Comparison of ENCODE assay signal across 1 cellular context in genomic region chr7:2182461-2182860, GRCh38.
A peak's percentile ranks its signal among the peaks of the same experiment; 100 is the strongest.
TF ChIP-seq lines count a peak whose summit lies in the region.

No MANE protein-coding gene starts in this region.

TF ChIP-seq in GM12878, 131 proteins besides CTCF, POLR2A, EP300 and RAD21 (continues in another document):
- TF ChIP-seq RFX5 (IDR thresholded peaks at IDR 0.05; ENCODE audit: low read depth, low read length) (no peak), ATF3 (IDR thresholded peaks at IDR 0.05; ENCODE audit: borderline replicate concordance, extremely low read depth, low read depth, low read length) (no peak), ASH2L (IDR thresholded peaks at IDR 0.05; ENCODE audit: borderline replicate concordance, low read depth) (no peak), ZNF622 (IDR thresholded peaks at IDR 0.05) (no peak), IKZF2 (IDR thresholded peaks at IDR 0.05) (peak; percentile 25 to 35; a peak in 1 of 4 replicates), NR2C1 (IDR thresholded peaks at IDR 0.05) (no peak), REST (IDR thresholded peaks at IDR 0.05; ENCODE audit: low read depth, low read length) (no peak), EED (IDR thresholded peaks at IDR 0.05; ENCODE audit: low read depth) (no peak), ATF2 (IDR thresholded peaks at IDR 0.05; ENCODE audit: low read length) (peak; percentile 32; the same call in 1 of the 2 replicates), IKZF1 (conservative IDR thresholded peaks at IDR 0.05) (0 out of 2 replicates have a peak, but pooled peaks have one; percentile 14), POU2F2 (IDR thresholded peaks at IDR 0.05; ENCODE audit: borderline replicate concordance, low read depth, low read length) (peak; percentile 25; the same call in 1 of the 3 replicates), NFYA (IDR thresholded peaks at IDR 0.05; ENCODE audit: borderline replicate concordance, low read depth, low read length) (no peak), BCL3 (IDR thresholded peaks at IDR 0.05; ENCODE audit: borderline replicate concordance, insufficient read depth, low read depth, low read length, poor library complexity, severe bottlenecking) (no peak), CHD1 (IDR thresholded peaks at IDR 0.05; ENCODE audit: low read depth, low read length) (no peak), BRCA1 (IDR thresholded peaks at IDR 0.05; ENCODE audit: low read depth, low read length) (no peak), USF1 (IDR thresholded peaks at IDR 0.05; ENCODE audit: borderline replicate concordance, extremely low read length, insufficient read depth, low read depth, low read length) (no peak), SIN3A (IDR thresholded peaks at IDR 0.05; ENCODE audit: low read depth, low read length) (no peak), ZZZ3 (IDR thresholded peaks at IDR 0.05; ENCODE audit: control insufficient read depth, insufficient read length, low read depth) (no peak), RUNX3 (IDR thresholded peaks at IDR 0.05; ENCODE audit: low read length) (peak; percentile 54; the same call in 1 of the 2 replicates), SUZ12 (IDR thresholded peaks at IDR 0.05; ENCODE audit: unreplicated experiment) (no peak), ZNF274 (IDR thresholded peaks at IDR 0.05; ENCODE audit: insufficient read depth, insufficient read length) (no peak), ZNF384 (IDR thresholded peaks at IDR 0.05; ENCODE audit: borderline replicate concordance, low read depth, low read length) (peak; percentile 7; the same call in 1 of the 2 replicates), IRF4 (IDR thresholded peaks at IDR 0.05; ENCODE audit: low read depth, low read length) (0 out of 2 replicates have a peak, but pooled peaks have one; percentile 24), MEF2A (IDR thresholded peaks at IDR 0.05; ENCODE audit: insufficient read depth, low read depth, low read length) (no peak), ZNF687 (IDR thresholded peaks at IDR 0.05) (peak; percentile 93), ZNF592 (IDR thresholded peaks at IDR 0.05) (peak; percentile 76; the same call in 1 of the 2 replicates), SREBF2 (IDR thresholded peaks at IDR 0.05; ENCODE audit: low read length) (no peak), HDAC6 (IDR thresholded peaks at IDR 0.05; ENCODE audit: unreplicated experiment) (no peak), KAT2A (conservative IDR thresholded peaks at IDR 0.05; ENCODE audit: control insufficient read depth, low read depth, low read length) (no peak), RELA (IDR thresholded peaks at IDR 0.05; ENCODE audit: borderline replicate concordance, partially characterized antibody) (no peak), SMAD1 (IDR thresholded peaks at IDR 0.05; ENCODE audit: low read depth, partially characterized antibody) (no peak), PBX3 (IDR thresholded peaks at IDR 0.05; ENCODE audit: insufficient replicate concordance, low read depth, low read length) (peak; percentile 73), BCL11A (IDR thresholded peaks at IDR 0.05; ENCODE audit: low read depth, low read length) (peak; percentile 67; the same call in 1 of the 2 replicates), BMI1 (IDR thresholded peaks at IDR 0.05; ENCODE audit: borderline replicate concordance) (no peak), NR2F1 (conservative IDR thresholded peaks at IDR 0.05) (0 out of 2 replicates have a peak, but pooled peaks have one; percentile 35), TCF7 (IDR thresholded peaks at IDR 0.05; ENCODE audit: borderline replicate concordance) (no peak), MTA2 (IDR thresholded peaks at IDR 0.05; ENCODE audit: low read depth) (peak; percentile 69; the same call in 1 of the 2 replicates), MLLT1 (IDR thresholded peaks at IDR 0.05) (peak; percentile 85), BHLHE40 (IDR thresholded peaks at IDR 0.05; ENCODE audit: borderline replicate concordance in 1 of 2, low read depth in 2 of 2, low read length in 1 of 2) (peak; percentile 76 to 94; a peak in 3 of 4 replicates), GABPA (IDR thresholded peaks at IDR 0.05; ENCODE audit: low read depth) (no peak), CHD2 (IDR thresholded peaks at IDR 0.05; ENCODE audit: borderline replicate concordance, low read depth, low read length) (no peak), HDAC2 (IDR thresholded peaks at IDR 0.05) (no peak), ETV6 (conservative IDR thresholded peaks at IDR 0.05 in 1 of 2, IDR thresholded peaks at IDR 0.05 in 1 of 2; ENCODE audit: borderline replicate concordance in 1 of 2, low read depth in 1 of 2) (no peak; a peak in 1 of 4 replicates), RAD51 (IDR thresholded peaks at IDR 0.05) (peak; percentile 76), MTA3 (IDR thresholded peaks at IDR 0.05; ENCODE audit: borderline replicate concordance, low read length) (no peak)
